ENCODE assay signal across 11 cellular contexts in the genomic region with DNA sequence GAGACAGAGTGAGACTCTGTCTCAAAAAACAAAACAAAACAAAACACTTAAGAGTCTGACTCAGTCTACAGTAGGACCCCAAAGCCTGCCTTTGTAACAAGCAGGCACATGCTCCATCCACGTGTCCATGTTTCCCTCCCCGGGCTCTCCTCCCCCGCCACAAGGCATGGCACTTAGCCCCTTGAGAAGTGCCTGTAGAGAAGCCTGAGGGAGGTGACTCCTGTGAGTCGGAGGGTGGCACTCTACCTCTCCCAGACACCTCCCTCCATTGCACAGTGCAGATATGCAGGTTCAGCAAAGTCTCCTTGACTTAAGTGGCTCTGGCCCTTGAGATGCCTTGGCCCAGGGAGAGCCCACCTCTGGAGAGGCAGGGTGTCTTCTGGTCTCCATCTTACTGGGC. TPM values are rescaled to one million over a fixed set of nuclear protein-coding genes. Genes with fewer than 3 reads are reported as not detected.
DNase-seq lines count a peak whose midpoint lies in the region; ATAC-seq and TF ChIP-seq lines count a peak whose summit lies in the region.
"Had no signal": no experiment of that assay in that cellular context is flagged by ENCODE, and none has a peak within 500 bp of the region (broad histone marks: within the 10 kb centered on the region; RNA-seq: fewer than 3 reads in every experiment).

No MANE protein-coding gene starts in this region.

- TF ChIP-seq RAD21 in HCT116 (IDR thresholded peaks at IDR 0.05; ENCODE audit: low read depth), result no peak

- H3K79me2 ChIP-seq in HCT116 (ENCODE audit: insufficient read depth, low read length), result peaks cover 72% of the 10 kb centered on the region

- H3K4me1 ChIP-seq in HCT116 (ENCODE audit: control insufficient read depth in 1 of 2, insufficient read depth in 2 of 2, low read length in 2 of 2), result peaks cover 46 to 69% of the 10 kb centered on the region in 2 experiments

- RAD21 ChIA-PET in HCT116 (lab: Charles Lee; ENCODE audit: low non-redundant PET in 1 of 2, low total read pairs in 2 of 2, uncharacterized antibody in 2 of 2, unreplicated experiment in 2 of 2), result no interaction called here

- peaks cover 37% of the 10 kb centered on the region for H3K4me1 Mint-ChIP-seq in stimulated activated memory B cell treated with anti-CD40 and anti-IgM and Interleukin-4, amounts not matched to agents 10 μg/mL and 1 μg/mL and 100 μg/mL, for 72 hours
- peaks cover 40% of the 10 kb centered on the region for H3K4me1 Mint-ChIP-seq in activated T-helper 2 cell treated with anti-CD3 and anti-CD28 coated beads, Interferon-gamma antibody, Interleukin-2, Interleukin-4, amounts not matched to agents 10 μg/mL and 5 μg/mL and 100 μg/mL, durations not matched to agents 14 hours and 24 hours and 36 hours (ENCODE audit: low read depth)

- H3K9me3 ChIP-seq in HCT116 (ENCODE audit: control insufficient read depth in 1 of 2, insufficient read depth in 1 of 2, low read depth in 1 of 2, low read length in 2 of 2), result no peaks in the 10 kb centered on the region
- H3K9me3 ChIP-seq: ovary had no signal

- H3K9me3 Mint-ChIP-seq in stimulated activated memory B cell treated with anti-CD40 and anti-IgM and Interleukin-4, amounts not matched to agents 10 μg/mL and 1 μg/mL and 100 μg/mL, for 72 hours, result no peaks in the 10 kb centered on the region
- no peaks in the 10 kb centered on the region for H3K9me3 Mint-ChIP-seq in activated T-helper 2 cell treated with anti-CD3 and anti-CD28 coated beads, Interferon-gamma antibody, Interleukin-2, Interleukin-4, amounts not matched to agents 10 μg/mL and 5 μg/mL and 100 μg/mL, durations not matched to agents 14 hours and 24 hours and 36 hours
- H3K9me3 Mint-ChIP-seq: activated CD4-positive, alpha-beta T cell treated with anti-CD3 and anti-CD28 coated beads, Interleukin-2, amount 10 ng/mL, durations not matched to agents 24 days and 14 days had no signal

- peaks cover 16 to 33% of the 10 kb centered on the region in 2 experiments for H3K36me3 ChIP-seq in HCT116 (ENCODE audit: control insufficient read depth in 1 of 2, insufficient read depth in 2 of 2, low read length in 2 of 2)
- H3K36me3 ChIP-seq: ovary had no signal

- H3K9me2 ChIP-seq in HCT116 (ENCODE audit: insufficient read depth), result no peaks in the 10 kb centered on the region

- no peaks in the 10 kb centered on the region for H4K20me1 ChIP-seq in HCT116 (ENCODE audit: insufficient read depth)

- BruUV-seq in HCT116 (replicated peaks; lab: Mats Ljungman, UMichigan), result no TSS peak

- H3K36me3 Mint-ChIP-seq in stimulated activated memory B cell treated with anti-CD40 and anti-IgM and Interleukin-4, amounts not matched to agents 10 μg/mL and 1 μg/mL and 100 μg/mL, for 72 hours, result peaks cover 38% of the 10 kb centered on the region
- peaks cover 46% of the 10 kb centered on the region for H3K36me3 Mint-ChIP-seq in activated T-helper 2 cell treated with anti-CD3 and anti-CD28 coated beads, Interferon-gamma antibody, Interleukin-2, Interleukin-4, amounts not matched to agents 10 μg/mL and 5 μg/mL and 100 μg/mL, durations not matched to agents 14 hours and 24 hours and 36 hours (ENCODE audit: low read depth)

- H3K27ac ChIP-seq in HCT116 (ENCODE audit: low read depth, low read length), result peak overlapping the region; percentile 82

- 0 out of 2 replicates have a peak, but pooled peaks have one; percentile 6 for ATAC-seq in HCT116
- no peak for ATAC-seq in stimulated activated memory B cell treated with anti-CD40 and anti-IgM and Interleukin-4, amounts not matched to agents 10 μg/mL and 1 μg/mL and 100 μg/mL, for 72 hours

- CTCF ChIA-PET in HCT116 (lab: Charles Lee), result no interaction called here

- TF ChIP-seq CTCF in HCT116 (IDR thresholded peaks at IDR 0.05 in 2 of 3, conservative IDR thresholded peaks at IDR 0.05 in 1 of 3; ENCODE audit: borderline replicate concordance in 1 of 3, insufficient read depth in 1 of 3, low read depth in 2 of 3, low read length in 2 of 3), result no peak

- H3K4me3 ChIP-seq in HCT116 (replicated peaks in 1 of 2; ENCODE audit: low read depth in 1 of 2, low read length in 2 of 2), result no peak overlapping the region; a peak in 1 of 4 replicates
- H3K4me3 ChIP-seq: ovary had no signal

- intact Hi-C loops in HCT116 (cut with micrococcal nuclease), result no loop called here
- intact Hi-C loops in activated T-helper 2 cell treated with anti-CD3 and anti-CD28 coated beads, Interferon-gamma antibody, Interleukin-2, Interleukin-4, amounts not matched to agents 10 μg/mL and 5 μg/mL and 100 μg/mL, durations not matched to agents 14 hours and 24 hours and 36 hours (cut with micrococcal nuclease), result loop anchor here (10.0 kb wide), 2 partner anchors 256 to 604 kb away; a partner anchor contains a TSS

- H3K27me3 Mint-ChIP-seq in stimulated activated memory B cell treated with anti-CD40 and anti-IgM and Interleukin-4, amounts not matched to agents 10 μg/mL and 1 μg/mL and 100 μg/mL, for 72 hours, result no peaks in the 10 kb centered on the region
- no peaks in the 10 kb centered on the region for H3K27me3 Mint-ChIP-seq in activated T-helper 2 cell treated with anti-CD3 and anti-CD28 coated beads, Interferon-gamma antibody, Interleukin-2, Interleukin-4, amounts not matched to agents 10 μg/mL and 5 μg/mL and 100 μg/mL, durations not matched to agents 14 hours and 24 hours and 36 hours (ENCODE audit: low read depth)
- H3K27me3 Mint-ChIP-seq: activated CD4-positive, alpha-beta T cell treated with anti-CD3 and anti-CD28 coated beads, Interleukin-2, amount 10 ng/mL, durations not matched to agents 24 days and 14 days had no signal

- H3K4me3 Mint-ChIP-seq in stimulated activated memory B cell treated with anti-CD40 and anti-IgM and Interleukin-4, amounts not matched to agents 10 μg/mL and 1 μg/mL and 100 μg/mL, for 72 hours, result no peak overlapping the region
- no peak overlapping the region for H3K4me3 Mint-ChIP-seq in activated T-helper 2 cell treated with anti-CD3 and anti-CD28 coated beads, Interferon-gamma antibody, Interleukin-2, Interleukin-4, amounts not matched to agents 10 μg/mL and 5 μg/mL and 100 μg/mL, durations not matched to agents 14 hours and 24 hours and 36 hours (ENCODE audit: low read depth)
- H3K4me3 Mint-ChIP-seq: activated CD4-positive, alpha-beta T cell treated with anti-CD3 and anti-CD28 coated beads, Interleukin-2, amount 10 ng/mL, durations not matched to agents 24 days and 14 days had no signal

- peak overlapping the region; percentile 67 for H3K9ac ChIP-seq in HCT116 (ENCODE audit: low read length)

- H3K4me2 ChIP-seq in HCT116 (ENCODE audit: low read length), result peak overlapping the region; percentile 87

- H3K27me3 ChIP-seq in HCT116 (ENCODE audit: insufficient read depth, low read length), result no peaks in the 10 kb centered on the region
- H3K27me3 ChIP-seq: ovary had no signal

- POLR2A ChIA-PET in HCT116 (lab: Charles Lee), result no interaction called here

- no peak overlapping the region for H2AFZ ChIP-seq in HCT116 (ENCODE audit: low read depth, low read length, poor library complexity, severe bottlenecking)

- peak overlapping the region; percentile 69 for H3K27ac Mint-ChIP-seq in stimulated activated memory B cell treated with anti-CD40 and anti-IgM and Interleukin-4, amounts not matched to agents 10 μg/mL and 1 μg/mL and 100 μg/mL, for 72 hours
- H3K27ac Mint-ChIP-seq in activated T-helper 2 cell treated with anti-CD3 and anti-CD28 coated beads, Interferon-gamma antibody, Interleukin-2, Interleukin-4, amounts not matched to agents 10 μg/mL and 5 μg/mL and 100 μg/mL, durations not matched to agents 14 hours and 24 hours and 36 hours, result no peak overlapping the region

- DNase-seq in HCT116 (ENCODE audit: low read depth, low spot score) (no peak), amniotic epithelial cell (ENCODE audit: low read depth) (peak; percentile 50), hepatic stellate cell (ENCODE audit: low spot score) (peak; percentile 39), LoVo (ENCODE audit: low spot score) (no peak), anterior cingulate cortex (lab: John Stamatoyannopoulos, UW) (no peak), NCI-H2029 (lab: John Stamatoyannopoulos, UW) (no peak)
- DNase-seq in activated T-helper 2 cell treated with anti-CD3 and anti-CD28 coated beads, Interferon-gamma antibody, Interleukin-2, Interleukin-4, amounts not matched to agents 10 μg/mL and 5 μg/mL and 100 μg/mL, durations not matched to agents 14 hours and 24 hours and 36 hours (ENCODE audit: low spot score), result no peak
- DNase-seq: activated CD4-positive, alpha-beta T cell treated with anti-CD3 and anti-CD28 coated beads, Interleukin-2, amount 10 ng/mL, durations not matched to agents 24 days and 14 days; GF-D8 had no signal

- no peak for TF ChIP-seq POLR2A in HCT116 (IDR thresholded peaks at IDR 0.05; ENCODE audit: borderline replicate concordance, extremely low read depth, insufficient read depth, insufficient read length)

TF ChIP-seq in HCT116, 20 proteins besides CTCF, POLR2A, EP300 and RAD21:
- TF ChIP-seq FOSL1 (IDR thresholded peaks at IDR 0.05; ENCODE audit: low read depth), result no peak
- TF ChIP-seq, protein P1, sequence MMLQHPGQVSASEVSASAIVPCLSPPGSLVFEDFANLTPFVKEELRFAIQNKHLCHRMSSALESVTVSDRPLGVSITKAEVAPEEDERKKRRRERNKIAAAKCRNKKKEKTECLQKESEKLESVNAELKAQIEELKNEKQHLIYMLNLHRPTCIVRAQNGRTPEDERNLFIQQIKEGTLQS (IDR thresholded peaks at IDR 0.05), result no peak

RNA-seq across cellular contexts. Expression of a gene that starts 6.8 kb away (rescaled TPM):
- 69.2 TPM for total RNA-seq in HCT116 (2021; ENCODE audit: unreplicated experiment)
- 46.5 and 50.2 TPM in 2 replicates for polyA plus RNA-seq in HCT116 (2012)
- 134 and 141 TPM in 2 replicates for total RNA-seq in activated T-helper 2 cell treated with anti-CD3 and anti-CD28 coated beads, Interferon-gamma antibody, Interleukin-2, Interleukin-4, amounts not matched to agents 10 μg/mL and 5 μg/mL and 100 μg/mL, durations not matched to agents 14 hours and 24 hours and 36 hours

RNA-seq across cellular contexts. Expression of a gene that starts 8.3 kb away (rescaled TPM):
- total RNA-seq in HCT116 (2021; ENCODE audit: unreplicated experiment), result 5.6 TPM
- 5.4 and 6.7 TPM in 2 replicates for polyA plus RNA-seq in HCT116 (2012)
- total RNA-seq in activated T-helper 2 cell treated with anti-CD3 and anti-CD28 coated beads, Interferon-gamma antibody, Interleukin-2, Interleukin-4, amounts not matched to agents 10 μg/mL and 5 μg/mL and 100 μg/mL, durations not matched to agents 14 hours and 24 hours and 36 hours, result 5.1 and 6.4 TPM in 2 replicates

RNA-seq across cellular contexts. Expression of a gene that starts 13.6 kb away (rescaled TPM):
- total RNA-seq in HCT116 (2021; ENCODE audit: unreplicated experiment), result 36.1 TPM
- polyA plus RNA-seq in HCT116 (2012), result 40.8 and 44.3 TPM in 2 replicates
- 53.8 and 55.4 TPM in 2 replicates for total RNA-seq in activated T-helper 2 cell treated with anti-CD3 and anti-CD28 coated beads, Interferon-gamma antibody, Interleukin-2, Interleukin-4, amounts not matched to agents 10 μg/mL and 5 μg/mL and 100 μg/mL, durations not matched to agents 14 hours and 24 hours and 36 hours

RNA-seq across cellular contexts. Expression of a gene that starts 38.8 kb away (rescaled TPM):
- total RNA-seq in HCT116 (2021; ENCODE audit: unreplicated experiment), result 38.5 TPM
- polyA plus RNA-seq in HCT116 (2012), result 29.2 and 34.0 TPM in 2 replicates
- 30.4 and 33.4 TPM in 2 replicates for total RNA-seq in activated T-helper 2 cell treated with anti-CD3 and anti-CD28 coated beads, Interferon-gamma antibody, Interleukin-2, Interleukin-4, amounts not matched to agents 10 μg/mL and 5 μg/mL and 100 μg/mL, durations not matched to agents 14 hours and 24 hours and 36 hours

RNA-seq across cellular contexts. Expression of a gene that starts 41.6 kb away (rescaled TPM):
- total RNA-seq in HCT116 (2021; ENCODE audit: unreplicated experiment), result 45.8 TPM
- 53.4 and 60.6 TPM in 2 replicates for polyA plus RNA-seq in HCT116 (2012)
- total RNA-seq in activated T-helper 2 cell treated with anti-CD3 and anti-CD28 coated beads, Interferon-gamma antibody, Interleukin-2, Interleukin-4, amounts not matched to agents 10 μg/mL and 5 μg/mL and 100 μg/mL, durations not matched to agents 14 hours and 24 hours and 36 hours, result 6.8 and 7.1 TPM in 2 replicates

Comparison
In these comparisons a context has a peak if more than half of its experiments do, and no peak if none do; other contexts are left out.
1. DNase-seq: peak in amniotic epithelial cell (single experiment) and hepatic stellate cell (single experiment); none in HCT116 (single experiment), LoVo (single experiment), anterior cingulate cortex (0 of 58), activated T-helper 2 cell treated with anti-CD3 and anti-CD28 coated beads, Interferon-gamma antibody, Interleukin-2, Interleukin-4, amounts not matched to agents 10 μg/mL and 5 μg/mL and 100 μg/mL, durations not matched to agents 14 hours and 24 hours and 36 hours (single experiment) and NCI-H2029 (single experiment).